Comparison of ENCODE assay signal across 23 cellular contexts in the genomic region with DNA sequence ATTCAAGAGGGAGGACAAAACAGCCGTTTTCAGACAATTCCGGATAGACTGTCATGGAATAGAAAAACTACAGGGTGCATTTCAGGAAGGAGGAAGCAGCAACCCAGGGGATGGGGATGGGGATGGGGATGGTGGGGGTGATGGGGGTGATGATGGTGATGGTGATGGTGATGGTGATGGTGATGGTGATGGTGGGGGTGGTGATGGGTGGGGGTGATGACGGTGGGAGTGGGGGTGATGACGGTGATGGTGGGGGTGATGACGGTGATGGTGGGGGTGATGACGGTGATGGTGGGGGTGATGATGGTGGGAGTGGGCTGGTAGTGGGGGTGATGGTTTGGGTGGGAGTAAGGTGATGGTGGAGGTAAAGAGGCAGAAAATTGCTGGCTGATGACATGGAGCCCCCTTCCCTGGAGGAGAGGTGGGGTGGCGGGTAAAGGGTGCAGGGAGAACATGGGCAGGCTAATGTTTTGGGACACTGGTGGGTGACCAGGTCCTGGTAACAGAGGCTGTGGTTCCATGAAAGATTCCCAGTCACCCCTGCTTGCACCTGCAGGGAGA. TPM values are rescaled to one million over a fixed set of nuclear protein-coding genes. Genes with fewer than 3 reads are reported as not detected.
DNase-seq lines count a peak whose midpoint lies in the region; ATAC-seq and TF ChIP-seq lines count a peak whose summit lies in the region.
"Had no signal": no experiment of that assay in that cellular context is flagged by ENCODE, and none has a peak within 500 bp of the region (broad histone marks: within the 10 kb centered on the region; RNA-seq: fewer than 3 reads in every experiment).

No MANE protein-coding gene starts in this region.

- 85% methylated on average over 7 of the region's 7 CpGs for whole genome bisulfite sequencing in urinary bladder

- H3K27me3 ChIP-seq in left ventricle myocardium inferior (ENCODE audit: low read depth) (no peaks in the 10 kb centered on the region), lower lobe of right lung (ENCODE audit: low read depth) (no peaks in the 10 kb centered on the region)
- H3K27me3 ChIP-seq: BLaER1 treated with 17β-estradiol and CSF1 and Interleukin-3, amounts not matched to agents 10 nM and 100 nM; transverse colon had no signal

- H3K36me3 Mint-ChIP-seq in chondrocyte (ENCODE audit: low read depth), result peaks cover 20% of the 10 kb centered on the region

- intact Hi-C loops in left ventricle myocardium inferior (cut with micrococcal nuclease), result no loop called here
- intact Hi-C loops in left ventricle myocardium superior (cut with micrococcal nuclease), result no loop called here
- intact Hi-C loops in lower lobe of right lung (cut with DNase I), result no loop called here

- TF ChIP-seq CTCF in left ventricle myocardium inferior (IDR thresholded peaks at IDR 0.05; ENCODE audit: borderline replicate concordance) (no peak), chondrocyte (IDR thresholded peaks at IDR 0.05) (no peak), lower lobe of right lung (IDR thresholded peaks at IDR 0.05) (no peak)

- H3K9me3 ChIP-seq in left ventricle myocardium inferior (replicated peaks), result peaks cover 8% of the 10 kb centered on the region
- H3K9me3 ChIP-seq in lower lobe of right lung, result peaks cover 6% of the 10 kb centered on the region
- H3K9me3 ChIP-seq: transverse colon had no signal

- peaks cover 3% of the 10 kb centered on the region for H3K9me3 Mint-ChIP-seq in chondrocyte (ENCODE audit: low read depth)

- H3K27ac ChIP-seq in left ventricle myocardium inferior (replicated peaks), result peak overlapping the region; percentile 0
- peak overlapping the region; percentile 65 for H3K27ac ChIP-seq in lower lobe of right lung
- H3K27ac ChIP-seq in urinary bladder (ENCODE audit: low read depth), result peak overlapping the region; percentile 63
- H3K27ac ChIP-seq: BLaER1 treated with 17β-estradiol and CSF1 and Interleukin-3, amounts not matched to agents 10 nM and 100 nM had no signal

- H3K36me3 ChIP-seq in left ventricle myocardium inferior (peaks cover 60% of the 10 kb centered on the region), lower lobe of right lung (peaks cover 66% of the 10 kb centered on the region), urinary bladder (ENCODE audit: insufficient read depth) (no peaks in the 10 kb centered on the region)
- H3K36me3 ChIP-seq: transverse colon had no signal

- no peak overlapping the region for H3K4me3 Mint-ChIP-seq in chondrocyte (ENCODE audit: unreplicated experiment)
- H3K4me3 Mint-ChIP-seq: activated CD8-positive, alpha-beta T cell treated with anti-CD3 and anti-CD28 coated beads, Interleukin-2, amount 10 ng/mL, durations not matched to agents 7 days and 5 days; dendritic cell treated with granulocyte-macrophage colony-stimulating factor and Interleukin-4, amounts not matched to agents 40 ng/mL and 50 ng/mL, for 4 days; IgD-negative memory B cell; WTC11 had no signal

- DNase-seq in left ventricle myocardium inferior (no peak), left ventricle myocardium superior (no peak), chondrocyte (ENCODE audit: low spot score) (no peak), lower lobe of right lung (no peak)
- no peak for DNase-seq in activated CD4-positive, CD25-positive, alpha-beta regulatory T cell (lab: John Stamatoyannopoulos, UW)
- no peak for DNase-seq in activated CD4-positive, alpha-beta T cell treated with anti-CD3 and anti-CD28 coated beads, Interleukin-2, amount 50 U/mL, for 48 hours
- DNase-seq: activated CD8-positive, alpha-beta T cell treated with anti-CD3 and anti-CD28 coated beads, Interleukin-2, amount 10 ng/mL, durations not matched to agents 7 days and 5 days; activated naive CD4-positive, alpha-beta T cell; amygdala; hippocampal formation; NCI-H524 treated with DMSO at 0.1 percent for 48 hours; SHP77; stimulated activated CD4-positive, alpha-beta T cell treated with anti-CD3 and anti-CD28 coated beads, Interleukin-2, amount 100 ng/mL, for 48 hours; stimulated activated naive CD4-positive, alpha-beta T cell; T1000 had no signal

- peaks cover 13% of the 10 kb centered on the region for H3K4me1 Mint-ChIP-seq in chondrocyte (ENCODE audit: low read depth)

- peak overlapping the region; percentile 32 for H3K27ac Mint-ChIP-seq in chondrocyte (ENCODE audit: unreplicated experiment)
- H3K27ac Mint-ChIP-seq: activated CD8-positive, alpha-beta T cell treated with anti-CD3 and anti-CD28 coated beads, Interleukin-2, amount 10 ng/mL, durations not matched to agents 7 days and 5 days; dendritic cell treated with granulocyte-macrophage colony-stimulating factor and Interleukin-4, amounts not matched to agents 40 ng/mL and 50 ng/mL, for 4 days; IgD-negative memory B cell; WTC11 had no signal

- no peaks in the 10 kb centered on the region for H3K27me3 Mint-ChIP-seq in chondrocyte (ENCODE audit: low read depth)
- H3K27me3 Mint-ChIP-seq: dendritic cell treated with granulocyte-macrophage colony-stimulating factor and Interleukin-4, amounts not matched to agents 40 ng/mL and 50 ng/mL, for 4 days; IgD-negative memory B cell had no signal

- H3K4me3 ChIP-seq in left ventricle myocardium inferior, result no peak overlapping the region
- H3K4me3 ChIP-seq in lower lobe of right lung, result no peak overlapping the region
- no peak overlapping the region for H3K4me3 ChIP-seq in urinary bladder (ENCODE audit: low read depth, low read length)
- H3K4me3 ChIP-seq: BLaER1 treated with 17β-estradiol and CSF1 and Interleukin-3, amounts not matched to agents 10 nM and 100 nM; lung; transverse colon had no signal

- H3K4me1 ChIP-seq in left ventricle myocardium inferior (peaks cover 32% of the 10 kb centered on the region), lower lobe of right lung (peaks cover 20% of the 10 kb centered on the region), urinary bladder (ENCODE audit: insufficient read depth) (no peaks in the 10 kb centered on the region)

- ATAC-seq in left ventricle myocardium superior (no peak), lower lobe of right lung (no peak), GM21528 (IDR thresholded peaks at IDR 0.05; ENCODE audit: low FRiP score, unreplicated experiment) (no peak)
- ATAC-seq: activated CD8-positive, alpha-beta T cell treated with anti-CD3 and anti-CD28 coated beads, Interleukin-2, amount 10 ng/mL, durations not matched to agents 7 days and 5 days; WTC11 had no signal

RNA-seq across cellular contexts. Expression of a gene that starts 17.5 kb away (rescaled TPM):
- 70.9 TPM for total RNA-seq in left ventricle myocardium inferior
- total RNA-seq in left ventricle myocardium superior, result 110 TPM
- 156 to 368 TPM (median 355 TPM) in 3 replicates for total RNA-seq in chondrocyte
- 282 TPM for total RNA-seq in lower lobe of right lung
- total RNA-seq in urinary bladder, result 40.4 TPM
- polyA plus RNA-seq in urinary bladder, result 162 TPM

RNA-seq across cellular contexts. Expression of a gene that starts 37.3 kb away (rescaled TPM):
- 661 TPM for total RNA-seq in left ventricle myocardium inferior
- total RNA-seq in left ventricle myocardium superior, result 693 TPM
- 830 to 911 TPM (median 873 TPM) in 3 replicates for total RNA-seq in chondrocyte
- 1,104 TPM for total RNA-seq in lower lobe of right lung
- 396 TPM for total RNA-seq in urinary bladder
- polyA plus RNA-seq in urinary bladder, result 4,730 TPM

RNA-seq across cellular contexts. Expression of a gene that starts 46.8 kb away (rescaled TPM):
- total RNA-seq in left ventricle myocardium inferior (70.5 TPM), left ventricle myocardium superior (75.5 TPM), chondrocyte (83.0 to 94.7 TPM (median 87.2 TPM) in 3 replicates), lower lobe of right lung (63.9 TPM), urinary bladder (27.5 TPM)
- polyA plus RNA-seq in urinary bladder, result 115 TPM

RNA-seq across cellular contexts. Expression of a gene that starts 57.5 kb away (rescaled TPM):
- total RNA-seq in left ventricle myocardium inferior (12.0 TPM), left ventricle myocardium superior (19.1 TPM), chondrocyte (6.4 to 7.8 TPM (median 6.5 TPM) in 3 replicates), lower lobe of right lung (4.5 TPM), urinary bladder (2.1 TPM)
- 5.7 TPM for polyA plus RNA-seq in urinary bladder

Comparison
In these comparisons a context has a peak if more than half of its experiments do, and no peak if none do; other contexts are left out.
1. H3K27ac ChIP-seq: peak in every context shown above with its lines; median percentile 65 in lower lobe of right lung; 63 in urinary bladder; 0 in left ventricle myocardium inferior.